Comparison of ENCODE assay signal across 21 cellular contexts in genomic region chr2:5664197-5664728, GRCh38. TPM values are rescaled to one million over a fixed set of nuclear protein-coding genes. Genes with fewer than 3 reads are reported as not detected.
A peak's percentile ranks its signal among the peaks of the same experiment; 100 is the strongest.
DNase-seq lines count a peak whose midpoint lies in the region; TF ChIP-seq lines count a peak whose summit lies in the region.
"Had no signal": no experiment of that assay in that cellular context is flagged by ENCODE, and none has a peak within 500 bp of the region (broad histone marks: within the 10 kb centered on the region; RNA-seq: fewer than 3 reads in every experiment).

No MANE protein-coding gene starts in this region.

- no peaks in the 10 kb centered on the region for H3K9me3 ChIP-seq in sigmoid colon

- H3K4me3 ChIP-seq in retinal pigment epithelial cell (ENCODE audit: low read length) = no peak overlapping the region
- no peak overlapping the region for H3K4me3 ChIP-seq in sigmoid colon
- H3K4me3 ChIP-seq: GM12878, K562 had no signal

- TF ChIP-seq POLR2A in sigmoid colon (IDR thresholded peaks at IDR 0.05) = no peak

- DNase-seq in DMS153 (lab: John Stamatoyannopoulos, UW) (peak; percentile 65), NCI-H1417 (lab: John Stamatoyannopoulos, UW) (peak in 2 of 3 experiments; percentile 29 to 78), astrocyte of the hippocampus (ENCODE audit: low read depth, low spot score) (peak; percentile 24), retinal pigment epithelial cell (ENCODE audit: low read depth) (peak; percentile 72), NCI-H187 (lab: John Stamatoyannopoulos, UW) (no peak), caudate nucleus (lab: John Stamatoyannopoulos, UW) (no peak), sigmoid colon (no peak), T-helper 2 cell (no peak)
- DNase-seq: ACHN; CD4-positive, alpha-beta memory T cell; DMS53; DND-41; EL; GOT3; H7; HFFc6; IMR-90 had no signal

- no peak for TF ChIP-seq EP300 in sigmoid colon (IDR thresholded peaks at IDR 0.05)

- H3K4me1 ChIP-seq in sigmoid colon = no peaks in the 10 kb centered on the region

- intact Hi-C loops in sigmoid colon (cut with DNase I) = no loop called here

- no peaks in the 10 kb centered on the region for H3K36me3 ChIP-seq in sigmoid colon

- 81 to 87% methylated on average over 5 of the region's 5 CpGs for WGBS in sigmoid colon, 2 donors

- H3K27ac ChIP-seq in caudate nucleus (ENCODE audit: low read depth, low read length) (no peak overlapping the region), sigmoid colon (no peak overlapping the region)

- TF ChIP-seq CTCF in retinal pigment epithelial cell (conservative IDR thresholded peaks at IDR 0.05; ENCODE audit: low read depth, low read length) = no peak
- TF ChIP-seq CTCF in sigmoid colon (IDR thresholded peaks at IDR 0.05) = no peak

- no peaks in the 10 kb centered on the region for H3K27me3 ChIP-seq in sigmoid colon

RNA-seq across cellular contexts. Expression of gene SOX11, which starts 27.9 kb away (rescaled TPM):
- total RNA-seq in sigmoid colon = 1 to 10 TPM; 2.6 to 3.6 (median 2.9) TPM
- under 1 TPM in 2 of 3 donors, not detected in 1; under 0.01 to 0.12 TPM for polyA plus RNA-seq in sigmoid colon
- total RNA-seq: CD4-positive, alpha-beta memory T cell; G401; HFFc6 had no signal
- polyA plus RNA-seq: CD14-positive monocyte; CD4-positive, alpha-beta memory T cell; K562 had no signal

Comparison
In these comparisons a context has a peak if more than half of its experiments do, and no peak if none do; other contexts are left out.
1. DNase-seq: peak in DMS153 (single experiment), NCI-H1417 (2 of 3), astrocyte of the hippocampus (single experiment) and retinal pigment epithelial cell (single experiment); none in NCI-H187 (0 of 2), caudate nucleus (0 of 61), sigmoid colon (single experiment) and T-helper 2 cell (0 of 5).